26 cellular contexts compared by ENCODE assay signal in the genomic region with DNA sequence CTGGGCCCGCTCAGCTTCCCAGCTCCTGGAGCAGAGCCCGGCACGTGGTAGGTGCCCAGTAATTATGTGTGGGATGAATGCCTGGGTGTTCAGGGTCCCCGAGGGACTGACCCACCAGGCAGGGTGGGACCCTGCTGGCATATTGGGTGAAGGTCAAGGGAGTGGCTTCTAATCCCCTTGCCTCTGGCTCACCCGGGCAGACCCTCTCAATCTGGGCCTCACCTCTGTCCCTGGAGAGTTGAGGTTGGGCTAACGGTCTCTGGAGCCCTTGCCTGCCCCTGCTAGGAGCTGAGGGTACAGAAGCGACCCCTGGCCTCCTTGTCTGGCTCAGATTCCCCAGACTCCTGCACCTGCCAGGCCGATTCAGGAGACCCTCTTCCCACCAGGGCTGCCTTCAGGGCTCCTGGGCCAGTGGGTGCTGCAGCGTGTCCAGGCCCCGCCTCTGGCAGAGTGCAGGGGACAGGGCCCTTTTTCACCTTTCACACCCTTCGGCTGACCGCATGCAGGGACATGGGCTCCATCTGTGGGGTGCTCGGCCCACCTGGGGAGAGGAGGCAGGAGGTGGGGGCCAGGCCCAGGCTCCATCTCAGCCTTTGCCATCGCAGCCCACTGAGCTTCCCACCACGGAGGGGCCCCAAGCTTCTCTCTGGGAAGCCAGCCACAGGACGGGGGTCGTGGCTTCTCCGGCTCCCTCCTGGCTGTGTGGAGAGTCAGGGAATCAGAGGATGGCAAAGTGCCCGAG. TPM values are rescaled to one million over a fixed set of nuclear protein-coding genes. Genes with fewer than 3 reads are reported as not detected.
DNase-seq lines count a peak whose midpoint lies in the region; ATAC-seq and TF ChIP-seq lines count a peak whose summit lies in the region.
"Had no signal": no experiment of that assay in that cellular context is flagged by ENCODE, and none has a peak within 500 bp of the region (broad histone marks: within the 10 kb centered on the region; RNA-seq: fewer than 3 reads in every experiment).

No MANE protein-coding gene starts in this region.

- 84 to 85% methylated on average over 7 to 19 of the region's 19 CpGs for WGBS in upper lobe of left lung, 2 donors

- intact Hi-C loops in cardiac septum (cut with DNase I) (no loop called here), left cardiac atrium (cut with DNase I) (no loop called here), left ventricle myocardium superior (cut with micrococcal nuclease) (no loop called here), A673 (cut with micrococcal nuclease; ENCODE audit: unreplicated experiment) (no loop called here)

- POLR2A ChIA-PET in A673 (lab: Charles Lee; ENCODE audit: low non-redundant PET), result no interaction called here

- no peak for ATAC-seq in left cardiac atrium
- ATAC-seq in left ventricle myocardium superior, result no peak
- no peak for ATAC-seq in upper lobe of left lung (ENCODE audit: low FRiP score in 2 of 2)
- no peak for ATAC-seq in GM21825 (IDR thresholded peaks at IDR 0.05; ENCODE audit: unreplicated experiment)
- ATAC-seq: right lobe of liver, SK-N-SH treated with all-trans-retinoic acid at 6 μM for 48 hours had no signal

- peak overlapping the region; percentile 44 for H3K9ac ChIP-seq in NT2/D1 (ENCODE audit: insufficient read length, low read depth)
- H3K9ac ChIP-seq: neural progenitor cell had no signal

- H3K36me3 ChIP-seq in NT2/D1 (ENCODE audit: insufficient read depth, insufficient read length, low read length), result peaks cover under 1% of the 10 kb centered on the region
- no peaks in the 10 kb centered on the region for H3K36me3 ChIP-seq in upper lobe of left lung
- no peaks in the 10 kb centered on the region for H3K36me3 ChIP-seq in A673 (ENCODE audit: insufficient read depth, low read length, poor library complexity, severe bottlenecking)
- H3K36me3 ChIP-seq: breast epithelium, neural progenitor cell, right lobe of liver, thyroid gland had no signal

- no peak for TF ChIP-seq POLR2A in upper lobe of left lung (IDR thresholded peaks at IDR 0.05)

- H3K9me3 ChIP-seq in NT2/D1 (ENCODE audit: insufficient read depth, low read length) (0 out of 2 replicates have a peak, but pooled peaks cover 4% of the 10 kb centered on the region), upper lobe of left lung (no peaks in the 10 kb centered on the region), A673 (ENCODE audit: low read depth, low read length, poor library complexity, severe bottlenecking) (no peaks in the 10 kb centered on the region)
- H3K9me3 ChIP-seq: breast epithelium, right lobe of liver, thyroid gland had no signal

- H3K27me3 ChIP-seq in NT2/D1 (ENCODE audit: insufficient read depth, insufficient read length), result peaks cover 2% of the 10 kb centered on the region
- H3K27me3 ChIP-seq in upper lobe of left lung, result no peaks in the 10 kb centered on the region
- no peaks in the 10 kb centered on the region for H3K27me3 ChIP-seq in A673 (replicated peaks; ENCODE audit: insufficient read depth, low read depth, low read length, poor library complexity)
- H3K27me3 ChIP-seq: breast epithelium, neural progenitor cell, right lobe of liver, thyroid gland had no signal

- no peak for TF ChIP-seq CTCF in upper lobe of left lung (IDR thresholded peaks at IDR 0.05)
- no peak for TF ChIP-seq CTCF in A673 (conservative IDR thresholded peaks at IDR 0.05; ENCODE audit: low read depth, low read length)

- H3K27ac ChIP-seq in upper lobe of left lung, result no peak overlapping the region
- no peak overlapping the region for H3K27ac ChIP-seq in A673 (ENCODE audit: low read depth, low read length, poor library complexity, severe bottlenecking)
- H3K27ac ChIP-seq: breast epithelium, neural progenitor cell, right lobe of liver, thyroid gland had no signal

- DNase-seq in cardiac septum (ENCODE audit: low spot score), result peak; percentile 67
- DNase-seq in left cardiac atrium, result no peak
- no peak for DNase-seq in NT2/D1 (ENCODE audit: low read depth, low spot score)
- DNase-seq in left ventricle myocardium superior, result peak; percentile 24
- DNase-seq in upper lobe of left lung, result peak; percentile 11 to 48
- no peak for DNase-seq in KBM-7
- DNase-seq in A673 (ENCODE audit: low spot score), result no peak
- DNase-seq: activated CD4-positive, alpha-beta T cell treated with anti-CD3 and anti-CD28 coated beads for 48 hours; activated gamma-delta T cell treated with Interleukin-2 at 50 U/mL for 16 hours; activated T-cell treated with anti-CD3 and anti-CD28 coated beads, Interleukin-2, amount 50 U/mL, for 24 hours; Calu3; DND-41; effector CD4-positive, alpha-beta T cell; KG1; MM.1S; NCI-H1417 treated with DMSO at 0.1 percent for 48 hours; NCI-H446; NCI-H82; T-helper 2 cell; thyroid gland had no signal

- no TSS peak for BruUV-seq in A673 (replicated peaks; lab: Mats Ljungman, UMichigan)

- H3K4me3 ChIP-seq in NT2/D1 (ENCODE audit: insufficient read length, low read depth) (no peak overlapping the region), upper lobe of left lung (no peak overlapping the region), A673 (ENCODE audit: low read depth, low read length, poor library complexity, severe bottlenecking) (no peak overlapping the region)
- H3K4me3 ChIP-seq: breast epithelium, neural progenitor cell, right lobe of liver, thyroid gland had no signal

- H3K4me1 ChIP-seq in NT2/D1 (ENCODE audit: insufficient read depth, insufficient read length) (peaks cover 4% of the 10 kb centered on the region), upper lobe of left lung (peaks cover 17 to 25% (median 21%) of the 10 kb centered on the region in 4 donors), A673 (ENCODE audit: insufficient read depth, low read length, poor library complexity, severe bottlenecking) (no peaks in the 10 kb centered on the region)
- H3K4me1 ChIP-seq: breast epithelium, neural progenitor cell had no signal

- CTCF ChIA-PET in A673 (lab: Charles Lee), result no interaction called here

- in situ Hi-C loops in KBM-7 (cut with MboI; ENCODE audit: low pct_unique_long_range_greater_than_20kb, low sequenced_read_pairs), result no loop called here

- no peak for TF ChIP-seq EP300 in upper lobe of left lung (IDR thresholded peaks at IDR 0.05)

RNA-seq across cellular contexts. Expression of gene CTSD, which starts 3.8 kb away (rescaled TPM):
- total RNA-seq in cardiac septum (521 TPM), left cardiac atrium (100 to 1,000 TPM; 635 to 667 TPM), left ventricle myocardium superior (1,004 TPM), upper lobe of left lung (1,000 to 10,000 TPM in 5 of 6 donors, 100 to 1,000 TPM in 1; 993 to 3,355 (median 2,221) TPM), A673 (2021) (144 and 159 TPM in 2 replicates)

RNA-seq across cellular contexts. Expression of gene IFITM10, which starts 17.2 kb away (rescaled TPM):
- total RNA-seq in cardiac septum (2.0 TPM), left cardiac atrium (under 1 TPM; 0.27 to 0.76 TPM), left ventricle myocardium superior (0.77 TPM), upper lobe of left lung (10 to 100 TPM in 4 of 6 donors, 1 to 10 TPM in 2; 8.7 to 28.3 (median 14.2) TPM), A673 (2021) (0.24 TPM in 1 of 2 replicates, not detected in the other)
- total RNA-seq: glomerular endothelial cell had no signal

Comparison
In these comparisons a context has a peak if more than half of its experiments do, and no peak if none do; other contexts are left out.
1. DNase-seq: peak in cardiac septum (single experiment), left ventricle myocardium superior (single experiment) and upper lobe of left lung (2 of 2); none in left cardiac atrium (single experiment), NT2/D1 (single experiment), KBM-7 (single experiment) and A673 (single experiment).